Comparison of ENCODE assay signal across 7 cellular contexts in genomic region chr11:86138958-86139357, GRCh38.
A peak's percentile ranks its signal among the peaks of the same experiment; 100 is the strongest.
DNase-seq lines count a peak whose midpoint lies in the region; ATAC-seq and TF ChIP-seq lines count a peak whose summit lies in the region.

No MANE protein-coding gene starts in this region.

- TF ChIP-seq CTCF in NB4 (IDR thresholded peaks at IDR 0.05; ENCODE audit: low read depth, low read length) (no peak), fibroblast of villous mesenchyme (IDR thresholded peaks at IDR 0.05; ENCODE audit: insufficient read depth, low read depth, low read length) (no peak), glutamatergic neuron (IDR thresholded peaks at IDR 0.05; ENCODE audit: partially characterized antibody, unreplicated experiment) (no peak)

- TF ChIP-seq POLR2A in NB4 (IDR thresholded peaks at IDR 0.05; ENCODE audit: extremely low read depth, insufficient read length): no peak

- H3K4me1 Mint-ChIP-seq in glutamatergic neuron (ENCODE audit: low read depth, unreplicated experiment): no peaks in the 10 kb centered on the region

- no peak overlapping the region for H3K27ac Mint-ChIP-seq in glutamatergic neuron (ENCODE audit: unreplicated experiment)

- no peak overlapping the region for H3K4me3 ChIP-seq in NB4 (ENCODE audit: low read depth, low read length)
- no peak overlapping the region for H3K4me3 ChIP-seq in fibroblast of villous mesenchyme (ENCODE audit: low read depth, low read length)

- DNase-seq in NB4 (ENCODE audit: low read depth) (peak; percentile 94), fibroblast of villous mesenchyme (ENCODE audit: low read depth) (peak; percentile 76), HPDE6-E6E7 (ENCODE audit: extremely low spot score) (no peak), glutamatergic neuron (no peak), foreskin melanocyte (no peak)

- H3K27me3 Mint-ChIP-seq in glutamatergic neuron (ENCODE audit: unreplicated experiment): no peaks in the 10 kb centered on the region

- H3K9me3 Mint-ChIP-seq in glutamatergic neuron (ENCODE audit: unreplicated experiment): peaks cover 2% of the 10 kb centered on the region

- ATAC-seq in GM18907 (IDR thresholded peaks at IDR 0.05; ENCODE audit: unreplicated experiment): peak; percentile 88
- peak; percentile 74 for ATAC-seq in HG02571 (IDR thresholded peaks at IDR 0.05; ENCODE audit: unreplicated experiment)

- no peaks in the 10 kb centered on the region for H3K36me3 Mint-ChIP-seq in glutamatergic neuron (ENCODE audit: unreplicated experiment)

- H3K4me3 Mint-ChIP-seq in glutamatergic neuron (ENCODE audit: unreplicated experiment): no peak overlapping the region

Comparison
In these comparisons a context has a peak if more than half of its experiments do, and no peak if none do; other contexts are left out.
1. DNase-seq: peak in NB4 (single experiment) and fibroblast of villous mesenchyme (single experiment); none in HPDE6-E6E7 (single experiment), glutamatergic neuron (single experiment) and foreskin melanocyte (single experiment).